23 cellular contexts compared by ENCODE assay signal in the genomic region with DNA sequence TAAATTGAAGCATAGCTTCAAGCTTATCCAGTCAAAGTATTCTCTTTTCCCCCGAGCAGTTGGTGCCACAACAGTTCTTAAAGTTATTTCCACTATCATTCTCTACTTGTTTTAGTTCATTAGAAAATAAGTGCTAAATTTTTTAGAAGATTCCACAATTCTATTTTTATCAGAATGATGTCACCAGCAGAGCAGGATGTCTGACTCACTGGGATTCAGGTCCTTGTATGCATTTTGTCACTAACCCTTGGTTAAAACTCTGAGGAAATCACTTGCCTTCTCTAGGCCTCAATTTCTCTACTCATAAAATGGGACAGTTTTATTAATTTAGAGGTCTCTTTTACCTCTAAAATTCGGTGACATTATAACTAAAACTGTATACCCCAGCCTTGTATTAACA. TPM values are rescaled to one million over a fixed set of nuclear protein-coding genes. Genes with fewer than 3 reads are reported as not detected.
DNase-seq lines count a peak whose midpoint lies in the region; ATAC-seq, FAIRE-seq and TF ChIP-seq lines count a peak whose summit lies in the region.
"Had no signal": no experiment of that assay in that cellular context is flagged by ENCODE, and none has a peak within 500 bp of the region (broad histone marks: within the 10 kb centered on the region; RNA-seq: fewer than 3 reads in every experiment).

No MANE protein-coding gene starts in this region.

- no peaks in the 10 kb centered on the region for H3K9me3 ChIP-seq in adipocyte (ENCODE audit: control insufficient read depth, low read length)
- no peaks in the 10 kb centered on the region; the same call in 1 of the 2 replicates for H3K9me3 ChIP-seq in Karpas-422 (ENCODE audit: low read length)
- H3K9me3 ChIP-seq: pancreas, thyroid gland had no signal

- H3K27me3 ChIP-seq in adipocyte (replicated peaks; ENCODE audit: control insufficient read depth, insufficient read depth, low read length) = peaks cover 4% of the 10 kb centered on the region
- H3K27me3 ChIP-seq in Karpas-422 (ENCODE audit: low read length) = no peaks in the 10 kb centered on the region
- H3K27me3 ChIP-seq: thyroid gland had no signal

- H3K9me2 ChIP-seq in Karpas-422 (replicated peaks; ENCODE audit: insufficient read depth, low read length) = no peaks in the 10 kb centered on the region

- TF ChIP-seq CTCF in fibroblast of villous mesenchyme (IDR thresholded peaks at IDR 0.05; ENCODE audit: insufficient read depth, low read depth, low read length) = no peak

- no peaks in the 10 kb centered on the region for H3K36me3 ChIP-seq in adipocyte (ENCODE audit: control insufficient read depth, insufficient read depth, low read length, severe bottlenecking)
- H3K36me3 ChIP-seq in Karpas-422 (ENCODE audit: insufficient read depth, low read length) = no peaks in the 10 kb centered on the region
- H3K36me3 ChIP-seq: pancreas, thyroid gland had no signal

- FAIRE-seq in urothelium cell line (lab: Jason Lieb, UNC) = no peak
- FAIRE-seq: K562 had no signal

- H2AFZ ChIP-seq in Karpas-422 (ENCODE audit: low read length) = no peak overlapping the region

- no peak overlapping the region for H3K4me3 ChIP-seq in adipocyte (ENCODE audit: low read length)
- H3K4me3 ChIP-seq in fibroblast of villous mesenchyme (ENCODE audit: low read depth, low read length) = no peak overlapping the region
- H3K4me3 ChIP-seq in Karpas-422 (ENCODE audit: low read length) = no peak overlapping the region
- H3K4me3 ChIP-seq: K562, pancreas, thyroid gland had no signal

- DNase-seq in GM03348 (ENCODE audit: low spot score) (peak; percentile 42), adipocyte (ENCODE audit: low read depth) (peak; percentile 11), fibroblast of villous mesenchyme (ENCODE audit: low read depth) (peak; percentile 19), urothelium cell line (ENCODE audit: low spot score) (peak; percentile 12), Karpas-422 (no peak)
- DNase-seq: activated B cell treated with CpG ODN at 0.5 μM for 24 hours; activated CD8-positive, alpha-beta memory T cell treated with anti-CD3 and anti-CD28 coated beads for 24 hours; amygdala; CD4-positive, alpha-beta T cell; cortex of kidney; erythroblast; NCI-H1105 treated with DMSO at 0.1 percent for 48 hours; NCI-H2171 treated with DMSO at 0.1 percent for 48 hours; pancreas; small intestine; thyroid gland had no signal

- no peaks in the 10 kb centered on the region for H3K4me1 ChIP-seq in adipocyte (ENCODE audit: control insufficient read depth, insufficient read depth, low read length)
- H3K4me1 ChIP-seq in Karpas-422 (ENCODE audit: low read length) = no peaks in the 10 kb centered on the region
- H3K4me1 ChIP-seq: pancreas, thyroid gland had no signal

- H3K9ac ChIP-seq in adipocyte (ENCODE audit: low read length) (no peak overlapping the region), Karpas-422 (ENCODE audit: low read length) (no peak overlapping the region)

- ATAC-seq in GM18867 (IDR thresholded peaks at IDR 0.05; ENCODE audit: unreplicated experiment) = no peak
- no peak for ATAC-seq in HG02571 (IDR thresholded peaks at IDR 0.05; ENCODE audit: unreplicated experiment)
- ATAC-seq: K562; left lobe of liver; pancreas; stimulated activated effector memory CD8-positive, alpha-beta T cell treated with anti-CD3 and anti-CD28 coated beads, Interleukin-12 subunit alpha, Interleukin-12 subunit beta, amount 100 ng/mL, for 72 hours had no signal

- H3K79me2 ChIP-seq in Karpas-422 (ENCODE audit: low read length) = no peaks in the 10 kb centered on the region

- no peak overlapping the region for H3K27ac ChIP-seq in Karpas-422 (ENCODE audit: low read length)
- H3K27ac ChIP-seq: pancreas, RWPE1, thyroid gland had no signal

- no peaks in the 10 kb centered on the region for H4K20me1 ChIP-seq in Karpas-422 (ENCODE audit: insufficient read depth, low read depth, low read length)

- H3K4me2 ChIP-seq in Karpas-422 (ENCODE audit: low read depth, low read length, poor library complexity, severe bottlenecking) = no peak overlapping the region

RNA-seq across cellular contexts. Expression of a gene that starts 3.4 kb away (rescaled TPM):
- total RNA-seq in fibroblast of villous mesenchyme = under 0.01 TPM in 1 of 2 replicates, not detected in the other
- not detected in 2 replicates for total RNA-seq in Karpas-422 (2014; rRNA removed; shearing (Covaris generic); ENCODE audit: low replicate concordance)
- total RNA-seq: activated B cell treated with CpG ODN at 0.5 μM for 24 hours; activated T-helper 2 cell treated with anti-CD3 and anti-CD28 coated beads, Interferon-gamma antibody, Interleukin-2, Interleukin-4, amounts not matched to agents 10 μg/mL and 5 μg/mL and 100 μg/mL, durations not matched to agents 14 hours and 24 hours and 36 hours; CD4-positive, alpha-beta T cell; left lobe of liver; pancreas; thyroid gland had no signal
